In the genomic region with DNA sequence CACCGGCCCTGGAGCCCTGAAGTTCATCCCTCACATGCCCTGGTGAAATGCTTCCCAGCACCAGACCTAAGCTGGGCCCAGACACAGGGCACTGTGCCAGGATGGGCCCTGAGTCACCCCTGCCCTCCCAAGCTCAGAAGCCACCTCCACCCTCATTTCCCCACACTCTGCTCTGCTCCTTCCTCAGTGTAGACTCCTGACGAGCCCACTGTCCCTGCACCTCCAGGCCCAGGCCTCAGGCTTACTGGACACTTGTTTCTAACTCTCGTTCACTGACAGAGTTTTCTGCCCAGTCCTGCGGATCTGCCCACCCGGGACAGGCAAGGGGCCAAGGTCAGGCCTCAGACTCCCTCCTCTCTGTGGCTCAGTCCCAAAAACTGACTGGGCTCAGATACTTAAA, we compare ENCODE assay signal across 18 cellular contexts.
DNase-seq lines count a peak whose midpoint lies in the region; ATAC-seq and TF ChIP-seq lines count a peak whose summit lies in the region.
"Had no signal": no experiment of that assay in that cellular context is flagged by ENCODE, and none has a peak within 500 bp of the region (broad histone marks: within the 10 kb centered on the region; RNA-seq: fewer than 3 reads in every experiment).

No MANE protein-coding gene starts in this region.

- no peak overlapping the region for H3K9ac ChIP-seq in colonic mucosa (ENCODE audit: low read depth in 2 of 2, low read length in 2 of 2)

- intact Hi-C loops in colonic mucosa (cut with DNase I) = no loop called here
- intact Hi-C loops in activated T-helper 1 cell treated with anti-CD3 and anti-CD28 coated beads, Interleukin-12 subunit alpha, Interleukin-12 subunit beta, Interleukin-2, Interleukin-4 antibody, amounts not matched to agents 30 ng/mL and 10 ng/mL and 1 ng/mL, durations not matched to agents 14 hours and 24 hours and 36 hours (cut with micrococcal nuclease) = no loop called here
- intact Hi-C loops in activated CD8-positive, alpha-beta T cell treated with anti-CD3 and anti-CD28 coated beads for 36 hours (cut with micrococcal nuclease) = no loop called here

- CTCF ChIA-PET in activated CD8-positive, alpha-beta T cell treated with anti-CD3 and anti-CD28 coated beads for 36 hours (lab: Charles Lee) = no interaction called here

- POLR2A ChIA-PET in activated CD8-positive, alpha-beta T cell treated with anti-CD3 and anti-CD28 coated beads for 36 hours (lab: Charles Lee) = no interaction called here

- H3K27me3 ChIP-seq in RWPE2 (ENCODE audit: insufficient read depth, poor library complexity, severe bottlenecking) (no peaks in the 10 kb centered on the region), colonic mucosa (no peaks in the 10 kb centered on the region)
- H3K27me3 ChIP-seq: heart left ventricle, stomach had no signal

- no peaks in the 10 kb centered on the region for H3K9me3 ChIP-seq in RWPE2 (ENCODE audit: severe bottlenecking)
- no peaks in the 10 kb centered on the region for H3K9me3 ChIP-seq in colonic mucosa

- no peak overlapping the region for H3K4me3 Mint-ChIP-seq in activated T-helper 1 cell treated with anti-CD3 and anti-CD28 coated beads, Interleukin-12 subunit alpha, Interleukin-12 subunit beta, Interleukin-2, Interleukin-4 antibody, amounts not matched to agents 30 ng/mL and 10 ng/mL and 1 ng/mL, durations not matched to agents 14 hours and 24 hours and 36 hours
- H3K4me3 Mint-ChIP-seq in activated CD8-positive, alpha-beta T cell treated with anti-CD3 and anti-CD28 coated beads for 36 hours = no peak overlapping the region
- H3K4me3 Mint-ChIP-seq: activated naive CD8-positive, alpha-beta T cell; CD4-positive, CD25-positive, alpha-beta regulatory T cell had no signal

- TF ChIP-seq CTCF in RWPE2 (IDR thresholded peaks at IDR 0.05; ENCODE audit: poor library complexity, severe bottlenecking) (no peak), fibroblast of pulmonary artery (IDR thresholded peaks at IDR 0.05; ENCODE audit: low read length, missing control alignments) (no peak), retinal pigment epithelial cell (conservative IDR thresholded peaks at IDR 0.05; ENCODE audit: low read depth, low read length) (no peak), colonic mucosa (IDR thresholded peaks at IDR 0.05) (no peak)
- no peak for TF ChIP-seq CTCF in activated CD8-positive, alpha-beta T cell treated with anti-CD3 and anti-CD28 coated beads for 36 hours (IDR thresholded peaks at IDR 0.05)

- H3K36me3 ChIP-seq in RWPE2 (ENCODE audit: low read depth) (no peaks in the 10 kb centered on the region), colonic mucosa (no peaks in the 10 kb centered on the region)
- H3K36me3 ChIP-seq: heart left ventricle, stomach had no signal

- no peaks in the 10 kb centered on the region for H3K36me3 Mint-ChIP-seq in activated T-helper 1 cell treated with anti-CD3 and anti-CD28 coated beads, Interleukin-12 subunit alpha, Interleukin-12 subunit beta, Interleukin-2, Interleukin-4 antibody, amounts not matched to agents 30 ng/mL and 10 ng/mL and 1 ng/mL, durations not matched to agents 14 hours and 24 hours and 36 hours (ENCODE audit: low read depth)
- no peaks in the 10 kb centered on the region for H3K36me3 Mint-ChIP-seq in activated CD8-positive, alpha-beta T cell treated with anti-CD3 and anti-CD28 coated beads for 36 hours (ENCODE audit: low read depth)

- DNase-seq in HK-2 (ENCODE audit: unreplicated experiment) (peak; percentile 30), RWPE2 (ENCODE audit: low spot score) (no peak), fibroblast of pulmonary artery (ENCODE audit: low read depth) (peak; percentile 48), retinal pigment epithelial cell (ENCODE audit: low read depth) (peak; percentile 34), colonic mucosa (no peak), medulla oblongata (ENCODE audit: extremely low spot score) (no peak)
- no peak for DNase-seq in activated T-helper 1 cell treated with anti-CD3 and anti-CD28 coated beads, Interleukin-12 subunit alpha, Interleukin-12 subunit beta, Interleukin-2, Interleukin-4 antibody, amounts not matched to agents 30 ng/mL and 10 ng/mL and 1 ng/mL, durations not matched to agents 14 hours and 24 hours and 36 hours (ENCODE audit: low spot score)
- DNase-seq in activated CD8-positive, alpha-beta T cell treated with anti-CD3 and anti-CD28 coated beads for 36 hours = no peak
- DNase-seq: activated CD4-positive, alpha-beta T cell treated with anti-CD3 and anti-CD28 coated beads for 4 hours; CD4-positive, CD25-positive, alpha-beta regulatory T cell; central memory CD4-positive, alpha-beta T cell; heart left ventricle; Karpas-422; left colon; NCI-H187; NCI-H526; stomach had no signal

- H3K27ac Mint-ChIP-seq in activated T-helper 1 cell treated with anti-CD3 and anti-CD28 coated beads, Interleukin-12 subunit alpha, Interleukin-12 subunit beta, Interleukin-2, Interleukin-4 antibody, amounts not matched to agents 30 ng/mL and 10 ng/mL and 1 ng/mL, durations not matched to agents 14 hours and 24 hours and 36 hours = no peak overlapping the region
- H3K27ac Mint-ChIP-seq in activated CD8-positive, alpha-beta T cell treated with anti-CD3 and anti-CD28 coated beads for 36 hours = no peak overlapping the region
- H3K27ac Mint-ChIP-seq: activated naive CD8-positive, alpha-beta T cell had no signal

- peaks cover 10% of the 10 kb centered on the region for H3K9me3 Mint-ChIP-seq in activated T-helper 1 cell treated with anti-CD3 and anti-CD28 coated beads, Interleukin-12 subunit alpha, Interleukin-12 subunit beta, Interleukin-2, Interleukin-4 antibody, amounts not matched to agents 30 ng/mL and 10 ng/mL and 1 ng/mL, durations not matched to agents 14 hours and 24 hours and 36 hours
- H3K9me3 Mint-ChIP-seq in activated CD8-positive, alpha-beta T cell treated with anti-CD3 and anti-CD28 coated beads for 36 hours = peaks cover 10% of the 10 kb centered on the region

- H3K4me3 ChIP-seq in RWPE2 (ENCODE audit: severe bottlenecking) = no peak overlapping the region
- H3K4me3 ChIP-seq in fibroblast of pulmonary artery (replicated peaks; ENCODE audit: low read depth, low read length) = no peak overlapping the region
- no peak overlapping the region for H3K4me3 ChIP-seq in retinal pigment epithelial cell (ENCODE audit: low read length)
- H3K4me3 ChIP-seq in colonic mucosa = no peak overlapping the region
- H3K4me3 ChIP-seq: heart left ventricle, stomach had no signal

- ATAC-seq in RWPE2 (ENCODE audit: low read depth) = peak; percentile 83
- ATAC-seq in activated CD8-positive, alpha-beta T cell treated with anti-CD3 and anti-CD28 coated beads for 36 hours = no peak
- ATAC-seq: heart left ventricle, left colon had no signal

- no peaks in the 10 kb centered on the region for H3K4me1 ChIP-seq in RWPE2 (ENCODE audit: insufficient read depth, poor library complexity, severe bottlenecking)
- no peaks in the 10 kb centered on the region for H3K4me1 ChIP-seq in colonic mucosa
- H3K4me1 ChIP-seq: heart left ventricle, stomach had no signal

- no peaks in the 10 kb centered on the region for H3K27me3 Mint-ChIP-seq in activated T-helper 1 cell treated with anti-CD3 and anti-CD28 coated beads, Interleukin-12 subunit alpha, Interleukin-12 subunit beta, Interleukin-2, Interleukin-4 antibody, amounts not matched to agents 30 ng/mL and 10 ng/mL and 1 ng/mL, durations not matched to agents 14 hours and 24 hours and 36 hours (ENCODE audit: insufficient read depth)
- H3K27me3 Mint-ChIP-seq in activated CD8-positive, alpha-beta T cell treated with anti-CD3 and anti-CD28 coated beads for 36 hours = no peaks in the 10 kb centered on the region
- H3K27me3 Mint-ChIP-seq: activated naive CD8-positive, alpha-beta T cell had no signal

- H3K4me1 Mint-ChIP-seq in activated T-helper 1 cell treated with anti-CD3 and anti-CD28 coated beads, Interleukin-12 subunit alpha, Interleukin-12 subunit beta, Interleukin-2, Interleukin-4 antibody, amounts not matched to agents 30 ng/mL and 10 ng/mL and 1 ng/mL, durations not matched to agents 14 hours and 24 hours and 36 hours (ENCODE audit: low read depth) = no peaks in the 10 kb centered on the region
- no peaks in the 10 kb centered on the region for H3K4me1 Mint-ChIP-seq in activated CD8-positive, alpha-beta T cell treated with anti-CD3 and anti-CD28 coated beads for 36 hours (ENCODE audit: low read depth)
- H3K4me1 Mint-ChIP-seq: CD4-positive, CD25-positive, alpha-beta regulatory T cell had no signal

- H3K27ac ChIP-seq in RWPE2 (ENCODE audit: poor library complexity, severe bottlenecking) = no peak overlapping the region
- no peak overlapping the region for H3K27ac ChIP-seq in colonic mucosa
- H3K27ac ChIP-seq: heart left ventricle, stomach had no signal

Comparison
In these comparisons a context has a peak if more than half of its experiments do, and no peak if none do; other contexts are left out.
1. DNase-seq: peak in HK-2 (single experiment), fibroblast of pulmonary artery (single experiment) and retinal pigment epithelial cell (single experiment); none in RWPE2 (single experiment), colonic mucosa (single experiment), medulla oblongata (single experiment), activated T-helper 1 cell treated with anti-CD3 and anti-CD28 coated beads, Interleukin-12 subunit alpha, Interleukin-12 subunit beta, Interleukin-2, Interleukin-4 antibody, amounts not matched to agents 30 ng/mL and 10 ng/mL and 1 ng/mL, durations not matched to agents 14 hours and 24 hours and 36 hours (single experiment) and activated CD8-positive, alpha-beta T cell treated with anti-CD3 and anti-CD28 coated beads for 36 hours (single experiment).